8 cellular contexts compared by ENCODE assay signal in genomic region chr2:99066075-99066557, GRCh38.
DNase-seq lines count a peak whose midpoint lies in the region; ATAC-seq and TF ChIP-seq lines count a peak whose summit lies in the region.

No MANE protein-coding gene starts in this region.

- no peak overlapping the region for H3K27ac Mint-ChIP-seq in GM23338
- H3K27ac Mint-ChIP-seq in effector memory CD8-positive, alpha-beta T cell, result no peak overlapping the region

- in situ Hi-C loops in KBM-7 (cut with MboI; ENCODE audit: low pct_unique_long_range_greater_than_20kb, low sequenced_read_pairs), result loop anchor here (25.0 kb wide), 1 partner anchor 429 kb away; no protein-coding TSS in a partner anchor

- TF ChIP-seq CTCF in GM23338 (conservative IDR thresholded peaks at IDR 0.05; ENCODE audit: low read depth in 2 of 2), result peak; percentile 67 to 74
- TF ChIP-seq CTCF in PC-3 (conservative IDR thresholded peaks at IDR 0.05; ENCODE audit: low read depth, low read length), result peak; percentile 82
- TF ChIP-seq CTCF in mucosa of descending colon (IDR thresholded peaks at IDR 0.05), result no peak
- TF ChIP-seq CTCF in coronary artery (IDR thresholded peaks at IDR 0.05), result no peak

- CTCF ChIA-PET in PC-3 (lab: Charles Lee), result interaction anchor here (1.0 kb wide), 1 partner anchor 417 kb away, joined by 4 read pairs; no protein-coding TSS in a partner anchor

- intact Hi-C loops in PC-3 (cut with micrococcal nuclease) (loop anchor here (1.0 to 5.0 kb wide), 3 partner anchors 229 to 417 kb away; partner anchors contain the start of gene MGAT4A), mucosa of descending colon (cut with DNase I, micrococcal nuclease) (no loop called here)

- H3K4me3 Mint-ChIP-seq in GM23338, result no peak overlapping the region
- H3K4me3 Mint-ChIP-seq in effector memory CD8-positive, alpha-beta T cell, result no peak overlapping the region

- no peaks in the 10 kb centered on the region for H3K9me3 Mint-ChIP-seq in GM23338
- H3K9me3 Mint-ChIP-seq in effector memory CD8-positive, alpha-beta T cell, result no peaks in the 10 kb centered on the region

- no TSS peak for BruUV-seq in PC-3 (replicated peaks; lab: Mats Ljungman, UMichigan)

- no peaks in the 10 kb centered on the region for H3K27me3 Mint-ChIP-seq in GM23338 (ENCODE audit: insufficient read depth, low read depth, poor library complexity)
- H3K27me3 Mint-ChIP-seq in effector memory CD8-positive, alpha-beta T cell, result no peaks in the 10 kb centered on the region

- no peaks in the 10 kb centered on the region for H4K20me1 ChIP-seq in GM23338 (replicated peaks; ENCODE audit: insufficient read depth)
- no peaks in the 10 kb centered on the region for H4K20me1 ChIP-seq in PC-3 (ENCODE audit: low read length)

- no peaks in the 10 kb centered on the region for H3K9me3 ChIP-seq in PC-3 (ENCODE audit: low read length)
- H3K9me3 ChIP-seq in mucosa of descending colon, result no peaks in the 10 kb centered on the region

- peak; percentile 80 for ATAC-seq in GM23338
- peak; percentile 80 for ATAC-seq in PC-3
- ATAC-seq in effector memory CD8-positive, alpha-beta T cell (replicated peaks), result peak; percentile 69
- ATAC-seq in mucosa of descending colon, result peak; percentile 87

- H3K9ac ChIP-seq in PC-3 (ENCODE audit: low read length), result no peak overlapping the region

- H3K79me2 ChIP-seq in GM23338 (replicated peaks; ENCODE audit: insufficient read depth) (no peaks in the 10 kb centered on the region), PC-3 (ENCODE audit: low read length) (no peaks in the 10 kb centered on the region)

- POLR2A ChIA-PET in PC-3 (lab: Charles Lee; ENCODE audit: unreplicated experiment), result interaction anchor here (0.6 kb wide), 1 partner anchor 368 kb away, joined by 3 read pairs; no protein-coding TSS in a partner anchor

- no peaks in the 10 kb centered on the region for H3K4me1 Mint-ChIP-seq in GM23338
- H3K4me1 Mint-ChIP-seq in effector memory CD8-positive, alpha-beta T cell (ENCODE audit: low read depth in 2 of 2), result no peaks in the 10 kb centered on the region

- no peaks in the 10 kb centered on the region for H3F3A ChIP-seq in GM23338 (replicated peaks; ENCODE audit: low read depth)
- no peaks in the 10 kb centered on the region for H3F3A ChIP-seq in PC-3 (ENCODE audit: low read length, unreplicated experiment)

- H3K4me1 ChIP-seq in GM23338 (ENCODE audit: insufficient read depth) (no peaks in the 10 kb centered on the region), PC-3 (ENCODE audit: insufficient read depth, low read length) (no peaks in the 10 kb centered on the region), mucosa of descending colon (ENCODE audit: low read depth) (peaks cover 4% of the 10 kb centered on the region)

- H3K27ac ChIP-seq in GM23338 (ENCODE audit: low read depth) (no peak overlapping the region), PC-3 (ENCODE audit: low read length) (no peak overlapping the region), coronary artery (no peak overlapping the region)

- H3K36me3 ChIP-seq in GM23338 (ENCODE audit: insufficient read depth) (no peaks in the 10 kb centered on the region), PC-3 (ENCODE audit: low read depth, low read length) (no peaks in the 10 kb centered on the region), mucosa of descending colon (ENCODE audit: low read depth) (no peaks in the 10 kb centered on the region)

- no peak overlapping the region for H3K4me3 ChIP-seq in GM23338
- H3K4me3 ChIP-seq in PC-3 (ENCODE audit: low read length), result no peak overlapping the region
- no peak overlapping the region for H3K4me3 ChIP-seq in mucosa of descending colon
- H3K4me3 ChIP-seq in coronary artery, result no peak overlapping the region

- H3K4me2 ChIP-seq in GM23338, result no peak overlapping the region
- H3K4me2 ChIP-seq in PC-3 (ENCODE audit: low read length), result peak overlapping the region; percentile 30

- DNase-seq in activated gamma-delta T cell treated with Interleukin-2 at 50 U/mL for 16 hours (peak; percentile 6), activated gamma-delta T cell (lab: John Stamatoyannopoulos, UW) (no peak), GM23338 (ENCODE audit: low spot score) (peak; percentile 62), KBM-7 (peak; percentile 50), PC-3 (peak; percentile 78), mucosa of descending colon (peak in 1 of 3 donors; percentile 41), coronary artery (ENCODE audit: low spot score) (no peak)
- peak in 2 of 3 experiments; percentile 11 to 18 for DNase-seq in effector memory CD8-positive, alpha-beta T cell

- H2AFZ ChIP-seq in GM23338, result no peak overlapping the region
- no peak overlapping the region for H2AFZ ChIP-seq in PC-3 (ENCODE audit: low read length)

- H3K27me3 ChIP-seq in GM23338 (ENCODE audit: insufficient read depth), result no peaks in the 10 kb centered on the region
- no peaks in the 10 kb centered on the region for H3K27me3 ChIP-seq in PC-3 (ENCODE audit: low read length)

- H3K36me3 Mint-ChIP-seq in GM23338 (ENCODE audit: low read depth), result no peaks in the 10 kb centered on the region
- H3K36me3 Mint-ChIP-seq in effector memory CD8-positive, alpha-beta T cell (ENCODE audit: insufficient read depth), result no peaks in the 10 kb centered on the region

- H3K9me2 ChIP-seq in GM23338 (ENCODE audit: insufficient read depth) (no peaks in the 10 kb centered on the region), PC-3 (replicated peaks; ENCODE audit: low read length) (no peaks in the 10 kb centered on the region)

TF ChIP-seq in GM23338, 12 proteins besides CTCF, POLR2A, EP300 and RAD21 (continues in another document):
- TF ChIP-seq POLR2AphosphoS5 (IDR thresholded peaks at IDR 0.05; ENCODE audit: low read depth) (no peak), REST (IDR thresholded peaks at IDR 0.05; ENCODE audit: unreplicated experiment) (no peak), STAT1 (IDR thresholded peaks at IDR 0.05; ENCODE audit: unreplicated experiment) (no peak), ETS1 (IDR thresholded peaks at IDR 0.05) (no peak), NANOG (IDR thresholded peaks at IDR 0.05; ENCODE audit: borderline replicate concordance) (no peak)

Comparison
In these comparisons a context has a peak if more than half of its experiments do, and no peak if none do; other contexts are left out.
1. DNase-seq: peak in activated gamma-delta T cell treated with Interleukin-2 at 50 U/mL for 16 hours (single experiment), GM23338 (single experiment), KBM-7 (single experiment), PC-3 (single experiment) and effector memory CD8-positive, alpha-beta T cell (2 of 3); none in activated gamma-delta T cell (single experiment) and coronary artery (single experiment).
2. CTCF ChIP-seq: peak in GM23338 (2 of 2) and PC-3 (single experiment); none in mucosa of descending colon (single experiment) and coronary artery (single experiment).
3. Peak in every context shown above with its lines, with median percentiles within 50 percentile points of each other: ATAC-seq.